ENCODE assay signal across 8 cellular contexts in the genomic region with DNA sequence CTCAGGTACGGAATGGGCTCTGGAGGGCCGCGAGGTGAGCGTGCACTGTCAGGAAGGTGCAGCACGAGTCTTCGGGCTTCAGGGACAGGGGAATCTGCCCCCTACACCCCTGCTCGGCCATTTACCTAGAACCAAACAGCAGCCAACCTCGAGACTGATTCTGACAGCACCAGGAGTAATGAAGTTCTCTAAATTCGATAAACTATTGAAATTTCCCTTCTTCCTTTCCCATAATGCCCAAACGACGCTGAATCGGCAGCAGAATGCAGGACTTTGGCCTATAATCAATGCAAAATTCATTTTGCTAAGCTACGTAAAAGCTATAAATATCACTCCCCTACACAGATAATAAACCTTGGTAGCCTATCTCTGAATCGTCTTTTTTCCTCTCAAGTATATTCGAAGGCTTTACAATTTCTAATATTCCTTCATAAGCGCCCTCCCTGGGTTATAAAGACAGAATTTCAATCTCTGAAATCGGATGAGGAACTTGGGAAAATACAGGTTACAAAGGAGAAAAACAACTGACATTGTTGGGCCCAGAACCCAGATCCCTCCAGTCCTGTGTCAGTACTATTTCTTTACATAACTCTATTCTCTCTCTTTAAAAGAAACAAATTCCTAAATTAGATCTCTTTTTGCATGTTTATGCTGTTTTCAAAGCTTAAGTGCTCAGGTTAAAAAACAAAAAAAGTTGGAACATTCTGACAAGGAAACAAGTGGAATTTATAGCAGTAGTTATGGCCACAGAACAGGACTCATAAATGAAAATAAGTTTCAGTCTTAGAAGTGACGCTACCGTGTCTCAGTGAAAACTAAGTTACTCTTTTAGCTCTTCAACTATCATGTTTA.
DNase-seq lines count a peak whose midpoint lies in the region; ATAC-seq and TF ChIP-seq lines count a peak whose summit lies in the region.

No MANE protein-coding gene starts in this region.

- peaks cover 44% of the 10 kb centered on the region for H3K4me1 Mint-ChIP-seq in activated CD4-positive, alpha-beta T cell treated with anti-CD3 and anti-CD28 coated beads, Interleukin-2, amount 10 ng/mL, durations not matched to agents 7 days and 5 days
- peaks cover 52% of the 10 kb centered on the region for H3K4me1 Mint-ChIP-seq in mesothelial cell of epicardium

- no peaks in the 10 kb centered on the region for H3K79me2 ChIP-seq in KMS-11 (ENCODE audit: insufficient read depth, low read depth)

- peak overlapping the region; percentile 86 for H3K4me3 Mint-ChIP-seq in activated CD4-positive, alpha-beta T cell treated with anti-CD3 and anti-CD28 coated beads, Interleukin-2, amount 10 ng/mL, durations not matched to agents 7 days and 5 days
- peak overlapping the region; percentile 95 for H3K4me3 Mint-ChIP-seq in mesothelial cell of epicardium

- peaks cover 9% of the 10 kb centered on the region for H3K36me3 Mint-ChIP-seq in activated CD4-positive, alpha-beta T cell treated with anti-CD3 and anti-CD28 coated beads, Interleukin-2, amount 10 ng/mL, durations not matched to agents 7 days and 5 days (ENCODE audit: low read depth)
- H3K36me3 Mint-ChIP-seq in mesothelial cell of epicardium = no peaks in the 10 kb centered on the region

- H4K20me1 ChIP-seq in KMS-11 (ENCODE audit: insufficient read depth) = no peaks in the 10 kb centered on the region

- DNase-seq in activated CD4-positive, alpha-beta T cell treated with anti-CD3 and anti-CD28 coated beads, Interleukin-2, amount 10 ng/mL, durations not matched to agents 7 days and 5 days = no peak
- DNase-seq in activated CD4-positive, alpha-beta T cell treated with anti-CD3 and anti-CD28 coated beads for 1 hour = no peak
- DNase-seq in mesothelial cell of epicardium (ENCODE audit: low spot score in 2 of 2, unreplicated experiment in 2 of 2) (no peak), NCI-H2171 (lab: John Stamatoyannopoulos, UW) (no peak)

- no peaks in the 10 kb centered on the region for H3K9me3 Mint-ChIP-seq in activated CD4-positive, alpha-beta T cell treated with anti-CD3 and anti-CD28 coated beads, Interleukin-2, amount 10 ng/mL, durations not matched to agents 7 days and 5 days
- H3K9me3 Mint-ChIP-seq in mesothelial cell of epicardium = no peaks in the 10 kb centered on the region

- POLR2A ChIA-PET in activated CD4-positive, alpha-beta T cell treated with anti-CD3 and anti-CD28 coated beads, Interleukin-2, amount 10 ng/mL, durations not matched to agents 7 days and 5 days (lab: Charles Lee) = interaction anchor here (0.5 to 0.6 kb wide), 2 partner anchors 368 to 415 kb away, joined by 3 read pairs; no protein-coding TSS in a partner anchor

- no peaks in the 10 kb centered on the region for H3K27me3 Mint-ChIP-seq in activated CD4-positive, alpha-beta T cell treated with anti-CD3 and anti-CD28 coated beads, Interleukin-2, amount 10 ng/mL, durations not matched to agents 7 days and 5 days
- H3K27me3 Mint-ChIP-seq in mesothelial cell of epicardium (ENCODE audit: low read depth) = no peaks in the 10 kb centered on the region

- TF ChIP-seq CTCF in KMS-11 (conservative IDR thresholded peaks at IDR 0.05; ENCODE audit: low read depth, low read length) (no peak), mesothelial cell of epicardium (IDR thresholded peaks at IDR 0.05; ENCODE audit: unreplicated experiment) (no peak)

- H3K27ac Mint-ChIP-seq in activated CD4-positive, alpha-beta T cell treated with anti-CD3 and anti-CD28 coated beads, Interleukin-2, amount 10 ng/mL, durations not matched to agents 7 days and 5 days = peak overlapping the region; percentile 95
- H3K27ac Mint-ChIP-seq in mesothelial cell of epicardium = peak overlapping the region; percentile 98

- H3K4me2 ChIP-seq in KMS-11 = peak overlapping the region; percentile 68

- peak overlapping the region; percentile 77 for H2AFZ ChIP-seq in KMS-11 (ENCODE audit: low read depth)

- H3K4me1 ChIP-seq in KMS-11 (ENCODE audit: low read depth, poor library complexity, severe bottlenecking) = peaks cover 18% of the 10 kb centered on the region

- no peak overlapping the region for H3K4me3 ChIP-seq in KMS-11 (IDR thresholded peaks at IDR 0.05; ENCODE audit: insufficient read depth, low read depth, low read length)

- CTCF ChIA-PET in activated CD4-positive, alpha-beta T cell treated with anti-CD3 and anti-CD28 coated beads, Interleukin-2, amount 10 ng/mL, durations not matched to agents 7 days and 5 days (lab: Charles Lee) = interaction anchor here (1.1 to 1.2 kb wide), 2 partner anchors 15 to 63 kb away, joined by 3 to 4 read pairs; no protein-coding TSS in a partner anchor

- no peaks in the 10 kb centered on the region for H3K27me3 ChIP-seq in KMS-11 (ENCODE audit: insufficient read depth, low read depth)

- no peaks in the 10 kb centered on the region for H3K36me3 ChIP-seq in KMS-11 (ENCODE audit: insufficient read depth)

- H3K27ac ChIP-seq in KMS-11 (peak overlapping the region; percentile 18; the same call in 1 of the 2 replicates), cingulate gyrus (ENCODE audit: low read depth, low read length) (peak overlapping the region; percentile 92)

- peak overlapping the region; percentile 57; the same call in 1 of the 2 replicates for H3K9ac ChIP-seq in KMS-11

- ATAC-seq in HG03378 (IDR thresholded peaks at IDR 0.05; ENCODE audit: unreplicated experiment) = no peak
- ATAC-seq in GM21360 (IDR thresholded peaks at IDR 0.05; ENCODE audit: unreplicated experiment) = no peak
